In the genomic region with DNA sequence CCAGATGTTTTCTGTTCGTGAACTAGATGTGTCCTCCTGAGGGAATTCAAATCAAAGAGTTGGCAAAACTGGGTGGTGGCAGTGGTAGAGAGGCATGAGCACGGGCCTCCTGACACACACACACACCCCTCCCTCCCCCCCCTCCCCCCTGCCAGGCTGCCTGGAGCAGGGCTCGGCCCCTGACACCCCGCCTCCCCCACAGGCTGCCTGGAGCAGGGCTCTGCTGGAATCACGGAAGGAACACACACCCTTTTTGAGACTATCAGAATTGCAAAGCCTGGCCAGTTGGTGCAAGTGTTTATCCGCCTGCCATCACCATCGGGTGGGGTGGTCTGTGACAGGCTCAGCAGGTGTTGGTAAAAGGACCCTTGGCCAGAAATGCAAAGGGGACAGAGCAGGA, we compare ENCODE assay signal across 19 cellular contexts.
"Had no signal": no experiment of that assay in that cellular context is flagged by ENCODE, and none has a peak within 500 bp of the region (broad histone marks: within the 10 kb centered on the region; RNA-seq: fewer than 3 reads in every experiment).

No MANE protein-coding gene starts in this region.

- H3K9me3 ChIP-seq: lower lobe of right lung, transverse colon had no signal

- H3K4me3 ChIP-seq: coronary artery, lower lobe of right lung, SK-N-MC, transverse colon had no signal

- H2AFZ ChIP-seq: parathyroid adenoma had no signal

- H3K27me3 ChIP-seq: transverse colon had no signal

- H3K4me1 ChIP-seq: lower lobe of right lung, parathyroid adenoma had no signal

- FAIRE-seq: frontal cortex had no signal

- ATAC-seq: activated naive CD4-positive, alpha-beta T cell treated with anti-CD3 and anti-CD28 coated beads, Interleukin-2, amount 50 U/mL, for 72 hours; activated T-cell treated with anti-CD3 and anti-CD28 coated beads, Interleukin-2, amount 50 U/mL, for 4 hours; lower lobe of right lung; stimulated activated naive B cell treated with anti-CD40 and anti-IgM and Interleukin-4, amounts not matched to agents 10 μg/mL and 1 μg/mL and 100 μg/mL, for 72 hours had no signal

- DNase-seq: activated CD4-positive, alpha-beta T cell treated with anti-CD3 and anti-CD28 coated beads for 1 hour; activated CD4-positive, alpha-beta T cell treated with anti-CD3 and anti-CD28 coated beads, Interleukin-2, amount 50 U/mL, for 4 hours; activated gamma-delta T cell; activated T-cell treated with anti-CD3 and anti-CD28 coated beads, Interleukin-2, amount 50 U/mL, for 4 hours; central memory CD4-positive, alpha-beta T cell; effector CD8-positive, alpha-beta T cell; immature natural killer cell; lower lobe of right lung; stimulated activated CD4-positive, alpha-beta T cell treated with anti-CD3 and anti-CD28 coated beads, Interleukin-12 subunit alpha, Interleukin-12 subunit beta, amount 100 ng/mL, for 4 hours; stimulated activated CD4-positive, alpha-beta T cell treated with anti-CD3 and anti-CD28 coated beads, Interleukin-2, amount 100 ng/mL, for 24 hours; stimulated activated naive B cell treated with anti-CD40 and anti-IgM and Interleukin-4, amounts not matched to agents 10 μg/mL and 1 μg/mL and 100 μg/mL, for 72 hours; T-helper 1 cell; T1000; transverse colon had no signal

- H3K79me2 ChIP-seq: parathyroid adenoma had no signal

- H3K27ac ChIP-seq: lower lobe of right lung, parathyroid adenoma, SK-N-MC, transverse colon had no signal

- H3K9ac ChIP-seq: parathyroid adenoma had no signal
